Comparison of ENCODE assay signal across 23 cellular contexts in the genomic region with DNA sequence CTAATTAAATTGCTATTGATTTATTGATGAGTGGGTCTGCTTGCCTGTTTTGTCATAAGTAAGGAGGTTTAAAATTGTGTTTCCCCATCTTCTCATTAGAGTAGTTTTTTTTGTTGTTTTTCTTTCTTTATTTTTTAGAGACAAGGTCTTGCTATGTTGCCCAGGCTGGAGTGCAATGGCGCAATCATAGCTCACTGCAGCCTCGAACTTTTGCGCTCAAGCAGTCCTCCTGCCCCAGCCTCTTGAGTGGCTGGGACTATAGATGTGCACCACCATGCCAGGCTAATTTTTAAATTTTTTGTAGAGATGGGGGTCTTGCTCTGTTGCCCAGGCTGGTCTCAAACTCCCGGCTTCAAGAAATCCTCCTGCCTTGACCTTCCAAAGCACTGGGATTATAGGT.
"Had no signal": no experiment of that assay in that cellular context is flagged by ENCODE, and none has a peak within 500 bp of the region (broad histone marks: within the 10 kb centered on the region; RNA-seq: fewer than 3 reads in every experiment).

No MANE protein-coding gene starts in this region.

- DNase-seq: hippocampal formation; left cardiac atrium; midbrain; mucosa of descending colon; naive thymus-derived CD4-positive, alpha-beta T cell; ovary; retina; right cardiac atrium; sigmoid colon; small intestine; spleen; stimulated activated CD4-positive, alpha-beta T cell treated with anti-CD3 and anti-CD28 coated beads, Interleukin-4, amount 100 ng/mL, for 24 hours; stimulated activated naive CD4-positive, alpha-beta T cell treated with Interleukin-2 at 50 U/mL for 16 hours; stimulated activated naive CD8-positive, alpha-beta T cell treated with anti-CD3 and anti-CD28 coated beads, Interleukin-15, amount 100 ng/mL, for 72 hours; substantia nigra had no signal

- H3K4me3 ChIP-seq: lung, mucosa of descending colon, ovary, prostate gland, sigmoid colon, spleen, tibial nerve, vagina had no signal

- H3K27ac Mint-ChIP-seq: memory B cell; stimulated activated memory B cell treated with anti-CD40 and anti-IgM and Interleukin-4, amounts not matched to agents 10 μg/mL and 1 μg/mL and 100 μg/mL, for 72 hours; stimulated activated naive CD8-positive, alpha-beta T cell treated with anti-CD3 and anti-CD28 coated beads, Interleukin-15, amount 100 ng/mL, for 72 hours; type B pancreatic cell had no signal

- H3K27me3 Mint-ChIP-seq: memory B cell; natural killer cell treated with Interleukin-12 subunit alpha and Interleukin-12 subunit beta and Interleukin-15 and Interleukin-18, amount 100 ng/mL, for 72 hours; stimulated activated memory B cell treated with anti-CD40 and anti-IgM and Interleukin-4, amounts not matched to agents 10 μg/mL and 1 μg/mL and 100 μg/mL, for 72 hours; stimulated activated naive CD8-positive, alpha-beta T cell treated with anti-CD3 and anti-CD28 coated beads, Interleukin-15, amount 100 ng/mL, for 72 hours; type B pancreatic cell had no signal

- ATAC-seq: mucosa of descending colon; naive thymus-derived CD4-positive, alpha-beta T cell; natural killer cell treated with Interleukin-12 subunit alpha and Interleukin-12 subunit beta and Interleukin-15 and Interleukin-18, amount 100 ng/mL, for 72 hours; stimulated activated memory B cell treated with anti-CD40 and anti-IgM and Interleukin-4, amounts not matched to agents 10 μg/mL and 1 μg/mL and 100 μg/mL, for 72 hours; stimulated activated naive CD8-positive, alpha-beta T cell treated with anti-CD3 and anti-CD28 coated beads, Interleukin-15, amount 100 ng/mL, for 72 hours had no signal

- H3K9me3 Mint-ChIP-seq: memory B cell; naive thymus-derived CD4-positive, alpha-beta T cell; natural killer cell treated with Interleukin-12 subunit alpha and Interleukin-12 subunit beta and Interleukin-15 and Interleukin-18, amount 100 ng/mL, for 72 hours; stimulated activated memory B cell treated with anti-CD40 and anti-IgM and Interleukin-4, amounts not matched to agents 10 μg/mL and 1 μg/mL and 100 μg/mL, for 72 hours; stimulated activated naive CD8-positive, alpha-beta T cell treated with anti-CD3 and anti-CD28 coated beads, Interleukin-15, amount 100 ng/mL, for 72 hours; type B pancreatic cell had no signal

- H3K27me3 ChIP-seq: ovary, sigmoid colon, spleen, tibial nerve, vagina had no signal

- H3K9me3 ChIP-seq: mucosa of descending colon, ovary, prostate gland, sigmoid colon, spleen, tibial nerve, vagina had no signal

- H3K36me3 Mint-ChIP-seq: natural killer cell treated with Interleukin-12 subunit alpha and Interleukin-12 subunit beta and Interleukin-15 and Interleukin-18, amount 100 ng/mL, for 72 hours; stimulated activated memory B cell treated with anti-CD40 and anti-IgM and Interleukin-4, amounts not matched to agents 10 μg/mL and 1 μg/mL and 100 μg/mL, for 72 hours; type B pancreatic cell had no signal

- H3K27ac ChIP-seq: ovary, prostate gland, sigmoid colon, spleen, tibial nerve, vagina had no signal

- H3K4me1 ChIP-seq: prostate gland had no signal

- H3K4me1 Mint-ChIP-seq: memory B cell had no signal

- H3K36me3 ChIP-seq: ovary, prostate gland, sigmoid colon, tibial nerve, vagina had no signal

- H3K4me3 Mint-ChIP-seq: memory B cell; naive thymus-derived CD4-positive, alpha-beta T cell; natural killer cell treated with Interleukin-12 subunit alpha and Interleukin-12 subunit beta and Interleukin-15 and Interleukin-18, amount 100 ng/mL, for 72 hours; stimulated activated memory B cell treated with anti-CD40 and anti-IgM and Interleukin-4, amounts not matched to agents 10 μg/mL and 1 μg/mL and 100 μg/mL, for 72 hours; stimulated activated naive CD8-positive, alpha-beta T cell treated with anti-CD3 and anti-CD28 coated beads, Interleukin-15, amount 100 ng/mL, for 72 hours; type B pancreatic cell had no signal
